In genomic region chr12:67025543-67026114, GRCh38 we compare ENCODE assay signal across 9 cellular contexts.
DNase-seq lines count a peak whose midpoint lies in the region; ATAC-seq and TF ChIP-seq lines count a peak whose summit lies in the region.
"Had no signal": no experiment of that assay in that cellular context is flagged by ENCODE, and none has a peak within 500 bp of the region (broad histone marks: within the 10 kb centered on the region; RNA-seq: fewer than 3 reads in every experiment).

No MANE protein-coding gene starts in this region.

- H3K4me3 Mint-ChIP-seq in CD8-positive, alpha-beta memory T cell = no peak overlapping the region
- H3K4me3 Mint-ChIP-seq: activated naive CD8-positive, alpha-beta T cell had no signal

- POLR2A ChIA-PET in CD8-positive, alpha-beta memory T cell (lab: Charles Lee) = no interaction called here

- ATAC-seq in GM18867 (IDR thresholded peaks at IDR 0.05; ENCODE audit: unreplicated experiment) = peak; percentile 88
- peak; percentile 77 for ATAC-seq in HG03378 (IDR thresholded peaks at IDR 0.05; ENCODE audit: unreplicated experiment)

- H3K9ac ChIP-seq in OCI-LY1 (ENCODE audit: low read length) = no peak overlapping the region

- DNase-seq in CD8-positive, alpha-beta memory T cell = peak in 3 of 5 donors; percentile 7 to 50 (median 36)
- peak; percentile 3 for DNase-seq in activated T-helper 9 cell treated with anti-CD3 and anti-CD28 coated beads, Interleukin-2, amount 50 U/mL, for 16 hours (ENCODE audit: low read depth)
- peak; percentile 78 for DNase-seq in iPS-NIHi7 (ENCODE audit: extremely low spot score)
- DNase-seq in stimulated activated CD8-positive, alpha-beta memory T cell treated with anti-CD3 and anti-CD28 coated beads, Interleukin-2, amount 100 ng/mL, for 1 hour (ENCODE audit: low read depth in 2 of 2) = peak; percentile 7 to 21
- no peak for DNase-seq in ureter (ENCODE audit: low spot score)

- no peaks in the 10 kb centered on the region for H3K27me3 ChIP-seq in CD8-positive, alpha-beta memory T cell (ENCODE audit: insufficient read depth, low read length, poor library complexity, severe bottlenecking)
- H3K27me3 ChIP-seq in OCI-LY1 (ENCODE audit: insufficient read depth, low read length) = no peaks in the 10 kb centered on the region

- no peak overlapping the region for H3K4me2 ChIP-seq in OCI-LY1 (ENCODE audit: low read length)

- TF ChIP-seq CTCF in OCI-LY1 (IDR thresholded peaks at IDR 0.05; ENCODE audit: low read length) = peak; percentile 58

- no peaks in the 10 kb centered on the region for H3K9me3 Mint-ChIP-seq in CD8-positive, alpha-beta memory T cell

- H3K9me3 ChIP-seq in CD8-positive, alpha-beta memory T cell (ENCODE audit: low read length) = no peaks in the 10 kb centered on the region
- no peaks in the 10 kb centered on the region for H3K9me3 ChIP-seq in OCI-LY1 (ENCODE audit: low read length)

- H3K36me3 Mint-ChIP-seq in CD8-positive, alpha-beta memory T cell = no peaks in the 10 kb centered on the region
- H3K36me3 Mint-ChIP-seq: activated naive CD8-positive, alpha-beta T cell had no signal

- peaks cover 9 to 13% of the 10 kb centered on the region in 2 donors for H3K27me3 Mint-ChIP-seq in CD8-positive, alpha-beta memory T cell

- H3K4me1 ChIP-seq in CD8-positive, alpha-beta memory T cell (ENCODE audit: insufficient read depth, low read length) = no peaks in the 10 kb centered on the region
- no peaks in the 10 kb centered on the region for H3K4me1 ChIP-seq in OCI-LY1 (ENCODE audit: insufficient read depth, low read length, severe bottlenecking)

- H3K4me1 Mint-ChIP-seq in CD8-positive, alpha-beta memory T cell = no peaks in the 10 kb centered on the region

- H3K79me2 ChIP-seq in OCI-LY1 (ENCODE audit: insufficient read depth, low read length) = no peaks in the 10 kb centered on the region

- H3K27ac Mint-ChIP-seq in CD8-positive, alpha-beta memory T cell = no peak overlapping the region
- H3K27ac Mint-ChIP-seq: activated naive CD8-positive, alpha-beta T cell had no signal

- no peak overlapping the region for H3K4me3 ChIP-seq in CD8-positive, alpha-beta memory T cell (ENCODE audit: low read length)
- H3K4me3 ChIP-seq in OCI-LY1 (ENCODE audit: low read depth, low read length, poor library complexity, severe bottlenecking) = no peak overlapping the region

- CTCF ChIA-PET in CD8-positive, alpha-beta memory T cell (lab: Charles Lee) = no interaction called here

- H3K27ac ChIP-seq in CD8-positive, alpha-beta memory T cell (ENCODE audit: low read depth, low read length) = no peak overlapping the region
- H3K27ac ChIP-seq in OCI-LY1 (ENCODE audit: low read depth, low read length, poor library complexity, severe bottlenecking) = no peak overlapping the region

- no peaks in the 10 kb centered on the region for H3K9me2 ChIP-seq in OCI-LY1 (ENCODE audit: low read depth, low read length)

- no peaks in the 10 kb centered on the region for H3K36me3 ChIP-seq in CD8-positive, alpha-beta memory T cell (ENCODE audit: insufficient read depth, low read length)
- H3K36me3 ChIP-seq in OCI-LY1 (ENCODE audit: insufficient read depth, low read length) = no peaks in the 10 kb centered on the region

- no peak overlapping the region for H2AFZ ChIP-seq in OCI-LY1 (ENCODE audit: low read length)

- no peaks in the 10 kb centered on the region for H4K20me1 ChIP-seq in OCI-LY1 (ENCODE audit: insufficient read depth, low read length)

- no peaks in the 10 kb centered on the region for H3F3A ChIP-seq in OCI-LY1 (ENCODE audit: insufficient read depth, low read length)
